1 cellular context compared by ENCODE assay signal in genomic region chr5:177432143-177432904, GRCh38.
A peak's percentile ranks its signal among the peaks of the same experiment; 100 is the strongest.
TF ChIP-seq lines count a peak whose summit lies in the region.

No MANE protein-coding gene starts in this region.

TF ChIP-seq in GM12878, 131 proteins besides CTCF, POLR2A, EP300 and RAD21:
- TF ChIP-seq EGR1 (IDR thresholded peaks at IDR 0.05; ENCODE audit: borderline replicate concordance in 1 of 2, low read depth in 2 of 2, low read length in 2 of 2): peak in 1 of 2 experiments; percentile 36; a peak in 1 of 3 replicates
- 0 out of 2 replicates have a peak, but pooled peaks have one; percentile 28 for TF ChIP-seq NR2F1 (conservative IDR thresholded peaks at IDR 0.05)
- TF ChIP-seq ASH2L (IDR thresholded peaks at IDR 0.05; ENCODE audit: borderline replicate concordance, low read depth): no peak
- no peak for TF ChIP-seq ZZZ3 (IDR thresholded peaks at IDR 0.05; ENCODE audit: control insufficient read depth, insufficient read length, low read depth)
- no peak for TF ChIP-seq BCL3 (IDR thresholded peaks at IDR 0.05; ENCODE audit: borderline replicate concordance, insufficient read depth, low read depth, low read length, poor library complexity, severe bottlenecking)
- no peak for TF ChIP-seq RELA (IDR thresholded peaks at IDR 0.05; ENCODE audit: borderline replicate concordance, partially characterized antibody)
- TF ChIP-seq ZNF207 (IDR thresholded peaks at IDR 0.05; ENCODE audit: borderline replicate concordance): no peak
- no peak for TF ChIP-seq NFXL1 (IDR thresholded peaks at IDR 0.05; ENCODE audit: borderline replicate concordance)
- no peak for TF ChIP-seq SUPT20H (IDR thresholded peaks at IDR 0.05; ENCODE audit: borderline replicate concordance, control insufficient read depth, low read depth, low read length)
- TF ChIP-seq KDM1A (IDR thresholded peaks at IDR 0.05; ENCODE audit: borderline replicate concordance): no peak
- TF ChIP-seq CHD4 (IDR thresholded peaks at IDR 0.05): no peak
- TF ChIP-seq, protein P1, sequence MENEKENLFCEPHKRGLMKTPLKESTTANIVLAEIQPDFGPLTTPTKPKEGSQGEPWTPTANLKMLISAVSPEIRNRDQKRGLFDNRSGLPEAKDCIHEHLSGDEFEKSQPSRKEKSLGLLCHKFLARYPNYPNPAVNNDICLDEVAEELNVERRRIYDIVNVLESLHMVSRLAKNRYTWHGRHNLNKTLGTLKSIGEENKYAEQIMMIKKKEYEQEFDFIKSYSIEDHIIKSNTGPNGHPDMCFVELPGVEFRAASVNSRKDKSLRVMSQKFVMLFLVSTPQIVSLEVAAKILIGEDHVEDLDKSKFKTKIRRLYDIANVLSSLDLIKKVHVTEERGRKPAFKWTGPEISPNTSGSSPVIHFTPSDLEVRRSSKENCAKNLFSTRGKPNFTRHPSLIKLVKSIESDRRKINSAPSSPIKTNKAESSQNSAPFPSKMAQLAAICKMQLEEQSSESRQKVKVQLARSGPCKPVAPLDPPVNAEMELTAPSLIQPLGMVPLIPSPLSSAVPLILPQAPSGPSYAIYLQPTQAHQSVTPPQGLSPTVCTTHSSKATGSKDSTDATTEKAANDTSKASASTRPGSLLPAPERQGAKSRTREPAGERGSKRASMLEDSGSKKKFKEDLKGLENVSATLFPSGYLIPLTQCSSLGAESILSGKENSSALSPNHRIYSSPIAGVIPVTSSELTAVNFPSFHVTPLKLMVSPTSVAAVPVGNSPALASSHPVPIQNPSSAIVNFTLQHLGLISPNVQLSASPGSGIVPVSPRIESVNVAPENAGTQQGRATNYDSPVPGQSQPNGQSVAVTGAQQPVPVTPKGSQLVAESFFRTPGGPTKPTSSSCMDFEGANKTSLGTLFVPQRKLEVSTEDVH (IDR thresholded peaks at IDR 0.05; ENCODE audit: low read depth, partially characterized antibody): no peak
- TF ChIP-seq SUZ12 (IDR thresholded peaks at IDR 0.05; ENCODE audit: unreplicated experiment): no peak
- TF ChIP-seq RELB (IDR thresholded peaks at IDR 0.05; ENCODE audit: low read depth): no peak
